Comparison of ENCODE assay signal across 23 cellular contexts in the genomic region with DNA sequence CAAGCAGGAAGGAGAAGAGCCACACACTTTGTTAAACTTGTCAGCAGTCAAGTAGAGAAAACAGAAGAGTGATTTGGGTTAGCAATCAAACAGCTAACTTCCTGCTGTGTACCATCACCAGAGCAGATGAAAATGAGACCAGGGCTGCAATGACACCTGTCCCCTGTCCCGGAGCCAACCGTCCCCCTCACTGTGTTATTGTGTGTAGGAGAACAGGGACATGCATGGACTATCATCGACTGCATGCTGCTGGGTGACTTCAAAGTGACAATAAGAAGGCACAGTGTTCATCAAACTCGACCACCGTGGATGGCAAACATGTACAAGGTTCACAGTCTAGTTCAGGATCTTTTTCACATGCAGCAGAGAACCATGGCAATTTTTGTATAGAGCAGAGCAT.
"Had no signal": no experiment of that assay in that cellular context is flagged by ENCODE, and none has a peak within 500 bp of the region (broad histone marks: within the 10 kb centered on the region; RNA-seq: fewer than 3 reads in every experiment).

No MANE protein-coding gene starts in this region.

- H3K27me3 ChIP-seq: esophagus squamous epithelium, gastroesophageal sphincter, hepatocyte, right atrium auricular region, sigmoid colon, stomach had no signal

- H3K9me3 ChIP-seq: esophagus squamous epithelium, gastroesophageal sphincter, right atrium auricular region, sigmoid colon, stomach, thoracic aorta had no signal

- H3K27ac Mint-ChIP-seq: dendritic cell treated with granulocyte-macrophage colony-stimulating factor and Interleukin-4, amounts not matched to agents 40 ng/mL and 50 ng/mL, for 4 days; effector memory CD8-positive, alpha-beta T cell; natural killer cell had no signal

- H3K9me3 Mint-ChIP-seq: dendritic cell treated with granulocyte-macrophage colony-stimulating factor and Interleukin-4, amounts not matched to agents 40 ng/mL and 50 ng/mL, for 4 days; effector memory CD8-positive, alpha-beta T cell; natural killer cell; neural crest cell had no signal

- H3K27me3 Mint-ChIP-seq: effector memory CD8-positive, alpha-beta T cell had no signal

- H3K4me2 ChIP-seq: hepatocyte had no signal

- H3K4me1 ChIP-seq: esophagus squamous epithelium, sigmoid colon, stomach had no signal

- H3K4me3 ChIP-seq: esophagus squamous epithelium, gastroesophageal sphincter, hepatocyte, lung, right atrium auricular region, sigmoid colon, skin epidermis, stomach, thoracic aorta had no signal

- DNase-seq: effector memory CD8-positive, alpha-beta T cell; esophagus squamous epithelium; foreskin fibroblast; kidney; left cardiac atrium; left ventricle myocardium superior; mesenchymal stem cell; natural killer cell; posterior cingulate gyrus; sigmoid colon; stimulated activated CD4-positive, alpha-beta T cell treated with anti-CD3 and anti-CD28 coated beads, Interleukin-12 subunit alpha, Interleukin-12 subunit beta, amount 100 ng/mL, for 4 hours; stimulated activated naive CD4-positive, alpha-beta T cell; stomach; substantia nigra; trophoblast cell had no signal

- H3K27ac ChIP-seq: esophagus squamous epithelium, hepatocyte, right atrium auricular region, sigmoid colon, skin epidermis, stomach, thoracic aorta had no signal

- H3K4me3 Mint-ChIP-seq: dendritic cell treated with granulocyte-macrophage colony-stimulating factor and Interleukin-4, amounts not matched to agents 40 ng/mL and 50 ng/mL, for 4 days; effector memory CD8-positive, alpha-beta T cell; natural killer cell; neural crest cell had no signal

- H3K36me3 ChIP-seq: thoracic aorta had no signal
